Comparison of ENCODE assay signal across 1 cellular context in the genomic region with DNA sequence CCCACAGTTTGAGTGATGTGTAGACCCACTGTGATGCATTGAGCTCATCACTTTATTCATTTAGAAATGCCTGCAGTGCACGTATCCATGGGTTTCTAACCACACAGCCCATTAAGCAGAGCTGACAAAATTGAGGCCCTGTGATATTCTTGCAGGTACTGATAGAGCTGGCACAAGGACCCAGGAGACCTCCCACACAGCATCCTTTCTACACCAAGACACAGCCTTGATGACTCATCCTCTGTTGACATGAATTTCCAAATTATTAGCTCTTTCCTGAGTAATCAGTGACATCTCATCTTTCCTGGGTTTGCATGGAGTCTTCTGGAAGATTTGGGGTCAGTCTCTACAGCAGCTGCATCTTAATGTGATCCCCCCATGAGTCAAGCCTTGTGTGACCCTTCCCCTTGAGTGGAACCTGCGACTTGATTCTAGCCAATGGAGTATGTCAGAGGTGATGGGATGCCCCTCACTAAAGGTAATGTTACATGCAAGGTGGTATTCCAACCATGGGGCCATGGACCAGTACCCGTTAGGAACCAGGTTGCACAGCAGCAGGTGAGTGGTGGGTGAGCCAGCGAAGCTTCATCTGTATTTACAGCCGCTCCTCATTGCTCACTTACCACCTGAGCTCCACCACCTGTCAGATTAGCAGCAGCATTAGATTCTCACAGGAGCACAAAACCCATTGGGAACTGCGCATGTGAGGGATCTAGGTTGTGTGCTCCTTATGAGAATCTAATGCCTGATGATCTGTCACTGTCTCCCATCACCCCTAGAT.
A peak's percentile ranks its signal among the peaks of the same experiment; 100 is the strongest.
TF ChIP-seq lines count a peak whose summit lies in the region.

No MANE protein-coding gene starts in this region.

TF ChIP-seq in HepG2, 621 proteins besides CTCF, POLR2A, EP300 and RAD21 (continued from another document):
- TF ChIP-seq, protein P1, sequence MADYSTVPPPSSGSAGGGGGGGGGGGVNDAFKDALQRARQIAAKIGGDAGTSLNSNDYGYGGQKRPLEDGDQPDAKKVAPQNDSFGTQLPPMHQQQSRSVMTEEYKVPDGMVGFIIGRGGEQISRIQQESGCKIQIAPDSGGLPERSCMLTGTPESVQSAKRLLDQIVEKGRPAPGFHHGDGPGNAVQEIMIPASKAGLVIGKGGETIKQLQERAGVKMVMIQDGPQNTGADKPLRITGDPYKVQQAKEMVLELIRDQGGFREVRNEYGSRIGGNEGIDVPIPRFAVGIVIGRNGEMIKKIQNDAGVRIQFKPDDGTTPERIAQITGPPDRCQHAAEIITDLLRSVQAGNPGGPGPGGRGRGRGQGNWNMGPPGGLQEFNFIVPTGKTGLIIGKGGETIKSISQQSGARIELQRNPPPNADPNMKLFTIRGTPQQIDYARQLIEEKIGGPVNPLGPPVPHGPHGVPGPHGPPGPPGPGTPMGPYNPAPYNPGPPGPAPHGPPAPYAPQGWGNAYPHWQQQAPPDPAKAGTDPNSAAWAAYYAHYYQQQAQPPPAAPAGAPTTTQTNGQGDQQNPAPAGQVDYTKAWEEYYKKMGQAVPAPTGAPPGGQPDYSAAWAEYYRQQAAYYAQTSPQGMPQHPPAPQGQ (CRISPR knock-in tag; IDR thresholded peaks at IDR 0.05; ENCODE audit: borderline replicate concordance), result no peak
- TF ChIP-seq FOSL2 (CRISPR knock-in tag; IDR thresholded peaks at IDR 0.05) (peak; percentile 96), SOX13 (IDR thresholded peaks at IDR 0.05) (no peak), SOX13 (CRISPR knock-in tag; conservative IDR thresholded peaks at IDR 0.05 in 1 of 2, IDR thresholded peaks at IDR 0.05 in 1 of 2) (peak in 1 of 2 experiments; percentile 66; a peak in 2 of 4 replicates), ELF3 (CRISPR knock-in tag; IDR thresholded peaks at IDR 0.05) (0 out of 2 replicates have a peak, but pooled peaks have one; percentile 35), JUND (CRISPR knock-in tag; IDR thresholded peaks at IDR 0.05) (peak; percentile 75; the same call in 1 of the 2 replicates), LCORL (IDR thresholded peaks at IDR 0.05) (no peak), LCORL (CRISPR knock-in tag; IDR thresholded peaks at IDR 0.05) (peak; percentile 45; the same call in 1 of the 2 replicates), ZNF484 (CRISPR knock-in tag; IDR thresholded peaks at IDR 0.05; ENCODE audit: borderline replicate concordance, low read depth) (no peak), SMYD3 (CRISPR knock-in tag; IDR thresholded peaks at IDR 0.05) (no peak), SMC3 (IDR thresholded peaks at IDR 0.05; ENCODE audit: low read length) (no peak), FOXA1 (IDR thresholded peaks at IDR 0.05) (no peak), FOXA1 (CRISPR knock-in tag; IDR thresholded peaks at IDR 0.05) (peak; percentile 79), SRY (CRISPR knock-in tag; IDR thresholded peaks at IDR 0.05) (no peak)
- TF ChIP-seq, protein P2, sequence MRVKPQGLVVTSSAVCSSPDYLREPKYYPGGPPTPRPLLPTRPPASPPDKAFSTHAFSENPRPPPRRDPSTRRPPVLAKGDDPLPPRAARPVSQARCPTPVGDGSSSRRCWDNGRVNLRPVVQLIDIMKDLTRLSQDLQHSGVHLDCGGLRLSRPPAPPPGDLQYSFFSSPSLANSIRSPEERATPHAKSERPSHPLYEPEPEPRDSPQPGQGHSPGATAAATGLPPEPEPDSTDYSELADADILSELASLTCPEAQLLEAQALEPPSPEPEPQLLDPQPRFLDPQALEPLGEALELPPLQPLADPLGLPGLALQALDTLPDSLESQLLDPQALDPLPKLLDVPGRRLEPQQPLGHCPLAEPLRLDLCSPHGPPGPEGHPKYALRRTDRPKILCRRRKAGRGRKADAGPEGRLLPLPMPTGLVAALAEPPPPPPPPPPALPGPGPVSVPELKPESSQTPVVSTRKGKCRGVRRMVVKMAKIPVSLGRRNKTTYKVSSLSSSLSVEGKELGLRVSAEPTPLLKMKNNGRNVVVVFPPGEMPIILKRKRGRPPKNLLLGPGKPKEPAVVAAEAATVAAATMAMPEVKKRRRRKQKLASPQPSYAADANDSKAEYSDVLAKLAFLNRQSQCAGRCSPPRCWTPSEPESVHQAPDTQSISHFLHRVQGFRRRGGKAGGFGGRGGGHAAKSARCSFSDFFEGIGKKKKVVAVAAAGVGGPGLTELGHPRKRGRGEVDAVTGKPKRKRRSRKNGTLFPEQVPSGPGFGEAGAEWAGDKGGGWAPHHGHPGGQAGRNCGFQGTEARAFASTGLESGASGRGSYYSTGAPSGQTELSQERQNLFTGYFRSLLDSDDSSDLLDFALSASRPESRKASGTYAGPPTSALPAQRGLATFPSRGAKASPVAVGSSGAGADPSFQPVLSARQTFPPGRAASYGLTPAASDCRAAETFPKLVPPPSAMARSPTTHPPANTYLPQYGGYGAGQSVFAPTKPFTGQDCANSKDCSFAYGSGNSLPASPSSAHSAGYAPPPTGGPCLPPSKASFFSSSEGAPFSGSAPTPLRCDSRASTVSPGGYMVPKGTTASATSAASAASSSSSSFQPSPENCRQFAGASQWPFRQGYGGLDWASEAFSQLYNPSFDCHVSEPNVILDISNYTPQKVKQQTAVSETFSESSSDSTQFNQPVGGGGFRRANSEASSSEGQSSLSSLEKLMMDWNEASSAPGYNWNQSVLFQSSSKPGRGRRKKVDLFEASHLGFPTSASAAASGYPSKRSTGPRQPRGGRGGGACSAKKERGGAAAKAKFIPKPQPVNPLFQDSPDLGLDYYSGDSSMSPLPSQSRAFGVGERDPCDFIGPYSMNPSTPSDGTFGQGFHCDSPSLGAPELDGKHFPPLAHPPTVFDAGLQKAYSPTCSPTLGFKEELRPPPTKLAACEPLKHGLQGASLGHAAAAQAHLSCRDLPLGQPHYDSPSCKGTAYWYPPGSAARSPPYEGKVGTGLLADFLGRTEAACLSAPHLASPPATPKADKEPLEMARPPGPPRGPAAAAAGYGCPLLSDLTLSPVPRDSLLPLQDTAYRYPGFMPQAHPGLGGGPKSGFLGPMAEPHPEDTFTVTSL (CRISPR knock-in tag; IDR thresholded peaks at IDR 0.05; ENCODE audit: borderline replicate concordance), result 0 out of 2 replicates have a peak, but pooled peaks have one; percentile 45
- TF ChIP-seq, protein P3, sequence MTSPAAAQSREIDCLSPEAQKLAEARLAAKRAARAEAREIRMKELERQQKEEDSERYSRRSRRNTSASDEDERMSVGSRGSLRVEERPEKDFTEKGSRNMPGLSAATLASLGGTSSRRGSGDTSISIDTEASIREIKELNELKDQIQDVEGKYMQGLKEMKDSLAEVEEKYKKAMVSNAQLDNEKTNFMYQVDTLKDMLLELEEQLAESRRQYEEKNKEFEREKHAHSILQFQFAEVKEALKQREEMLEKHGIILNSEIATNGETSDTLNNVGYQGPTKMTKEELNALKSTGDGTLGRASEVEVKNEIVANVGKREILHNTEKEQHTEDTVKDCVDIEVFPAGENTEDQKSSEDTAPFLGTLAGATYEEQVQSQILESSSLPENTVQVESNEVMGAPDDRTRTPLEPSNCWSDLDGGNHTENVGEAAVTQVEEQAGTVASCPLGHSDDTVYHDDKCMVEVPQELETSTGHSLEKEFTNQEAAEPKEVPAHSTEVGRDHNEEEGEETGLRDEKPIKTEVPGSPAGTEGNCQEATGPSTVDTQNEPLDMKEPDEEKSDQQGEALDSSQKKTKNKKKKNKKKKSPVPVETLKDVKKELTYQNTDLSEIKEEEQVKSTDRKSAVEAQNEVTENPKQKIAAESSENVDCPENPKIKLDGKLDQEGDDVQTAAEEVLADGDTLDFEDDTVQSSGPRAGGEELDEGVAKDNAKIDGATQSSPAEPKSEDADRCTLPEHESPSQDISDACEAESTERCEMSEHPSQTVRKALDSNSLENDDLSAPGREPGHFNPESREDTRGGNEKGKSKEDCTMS (CRISPR knock-in tag; conservative IDR thresholded peaks at IDR 0.05), result no peak
- TF ChIP-seq, protein P4, sequence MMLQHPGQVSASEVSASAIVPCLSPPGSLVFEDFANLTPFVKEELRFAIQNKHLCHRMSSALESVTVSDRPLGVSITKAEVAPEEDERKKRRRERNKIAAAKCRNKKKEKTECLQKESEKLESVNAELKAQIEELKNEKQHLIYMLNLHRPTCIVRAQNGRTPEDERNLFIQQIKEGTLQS (CRISPR knock-in tag; IDR thresholded peaks at IDR 0.05), result peak; percentile 89
- TF ChIP-seq, protein P5, sequence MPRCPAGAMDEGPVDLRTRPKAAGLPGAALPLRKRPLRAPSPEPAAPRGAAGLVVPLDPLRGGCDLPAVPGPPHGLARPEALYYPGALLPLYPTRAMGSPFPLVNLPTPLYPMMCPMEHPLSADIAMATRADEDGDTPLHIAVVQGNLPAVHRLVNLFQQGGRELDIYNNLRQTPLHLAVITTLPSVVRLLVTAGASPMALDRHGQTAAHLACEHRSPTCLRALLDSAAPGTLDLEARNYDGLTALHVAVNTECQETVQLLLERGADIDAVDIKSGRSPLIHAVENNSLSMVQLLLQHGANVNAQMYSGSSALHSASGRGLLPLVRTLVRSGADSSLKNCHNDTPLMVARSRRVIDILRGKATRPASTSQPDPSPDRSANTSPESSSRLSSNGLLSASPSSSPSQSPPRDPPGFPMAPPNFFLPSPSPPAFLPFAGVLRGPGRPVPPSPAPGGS (CRISPR knock-in tag; IDR thresholded peaks at IDR 0.05), result 0 out of 2 replicates have a peak, but pooled peaks have one; percentile 27
